In genomic region chr13:46235259-46235658, GRCh38 we compare ENCODE assay signal across 10 cellular contexts. TPM values are rescaled to one million over a fixed set of nuclear protein-coding genes. Genes with fewer than 3 reads are reported as not detected.
"Had no signal": no experiment of that assay in that cellular context is flagged by ENCODE, and none has a peak within 500 bp of the region (broad histone marks: within the 10 kb centered on the region; RNA-seq: fewer than 3 reads in every experiment).

No MANE protein-coding gene starts in this region.

- FAIRE-seq: H1, H54 had no signal

- DNase-seq: H9, HCEC 1CT, IMR-90, Kasumi-1, KBM-7 had no signal

- H2AFZ ChIP-seq: GM23338 had no signal

- H3K27ac ChIP-seq: HL-60, KMS-11 had no signal

- H3K9ac ChIP-seq: KMS-11 had no signal

- ATAC-seq: GM23338 had no signal

- H3K4me3 ChIP-seq: GM23338 had no signal

- H3K4me2 ChIP-seq: GM23338, KMS-11 had no signal

RNA-seq across cellular contexts. Expression of gene LRRC63, which starts 23.5 kb away (rescaled TPM):
- total RNA-seq: GM23338, H1, H9, IMR-90 had no signal
- polyA plus RNA-seq: GM23338, H1, IMR-90 had no signal

RNA-seq across cellular contexts. Expression of gene LCP1, which starts 53.3 kb away (rescaled TPM):
- total RNA-seq: IMR-90 had no signal
- polyA plus RNA-seq: IMR-90 had no signal
